17 cellular contexts compared by ENCODE assay signal in genomic region chr10:97015199-97015693, GRCh38.
"Had no signal": no experiment of that assay in that cellular context is flagged by ENCODE, and none has a peak within 500 bp of the region (broad histone marks: within the 10 kb centered on the region; RNA-seq: fewer than 3 reads in every experiment).

No MANE protein-coding gene starts in this region.

- H3K9me3 ChIP-seq: heart left ventricle, stomach had no signal

- H3K4me1 ChIP-seq: parathyroid adenoma had no signal

- H3K4me3 Mint-ChIP-seq: mesothelial cell of epicardium, nephron had no signal

- H3K9ac ChIP-seq: parathyroid adenoma had no signal

- H3K27me3 ChIP-seq: dorsolateral prefrontal cortex, heart left ventricle, stomach had no signal

- H3K9me3 Mint-ChIP-seq: mesothelial cell of epicardium had no signal

- H3K27ac Mint-ChIP-seq: mesothelial cell of epicardium, nephron had no signal

- ATAC-seq: esophagus mucosa, heart left ventricle, sciatic nerve had no signal

- H3K4me3 ChIP-seq: dorsolateral prefrontal cortex, heart left ventricle, skin epidermis, stomach had no signal

- H3K27ac ChIP-seq: dorsolateral prefrontal cortex, heart left ventricle, parathyroid adenoma, skin epidermis, stomach had no signal

- H3K36me3 ChIP-seq: heart left ventricle, stomach had no signal

- H3K36me3 Mint-ChIP-seq: mesothelial cell of epicardium had no signal

- DNase-seq: cortex of kidney; dorsolateral prefrontal cortex; effector CD8-positive, alpha-beta T cell; heart left ventricle; hippocampal formation; mammary epithelial cell; occipital lobe; stimulated activated CD4-positive, alpha-beta T cell treated with anti-CD3 and anti-CD28 coated beads, Interleukin-2, amount 100 ng/mL, for 24 hours; stimulated activated naive CD4-positive, alpha-beta T cell; stomach; trophoblast cell had no signal
